16 cellular contexts compared by ENCODE assay signal in genomic region chr11:114321621-114322257, GRCh38. TPM values are rescaled to one million over a fixed set of nuclear protein-coding genes. Genes with fewer than 3 reads are reported as not detected.
DNase-seq lines count a peak whose midpoint lies in the region; ATAC-seq and TF ChIP-seq lines count a peak whose summit lies in the region.
"Had no signal": no experiment of that assay in that cellular context is flagged by ENCODE, and none has a peak within 500 bp of the region (broad histone marks: within the 10 kb centered on the region; RNA-seq: fewer than 3 reads in every experiment).

No MANE protein-coding gene starts in this region.

- H3K36me3 ChIP-seq in brain microvascular endothelial cell (replicated peaks) (no peaks in the 10 kb centered on the region), kidney epithelial cell (ENCODE audit: control insufficient read depth, insufficient read depth, low read length) (no peaks in the 10 kb centered on the region)
- H3K36me3 ChIP-seq: BE2C, sigmoid colon had no signal

- H3K4me3 ChIP-seq in HFF-Myc (replicated peaks; ENCODE audit: low read depth, low read length), result no peak overlapping the region
- H3K4me3 ChIP-seq in brain microvascular endothelial cell (ENCODE audit: low read depth, low read length), result no peak overlapping the region
- no peak overlapping the region for H3K4me3 ChIP-seq in kidney epithelial cell (ENCODE audit: low read depth, low read length)
- H3K4me3 ChIP-seq: GM23338, sigmoid colon had no signal

- ATAC-seq in GM21529 (IDR thresholded peaks at IDR 0.05; ENCODE audit: unreplicated experiment), result no peak
- ATAC-seq: GM23338 had no signal

- no peak overlapping the region for H3K27ac ChIP-seq in brain microvascular endothelial cell

- H3K27me3 ChIP-seq in brain microvascular endothelial cell (replicated peaks) (no peaks in the 10 kb centered on the region), kidney epithelial cell (ENCODE audit: control insufficient read depth, insufficient read depth, low read length) (no peaks in the 10 kb centered on the region)
- H3K27me3 ChIP-seq: sigmoid colon had no signal

- DNase-seq in A172 (ENCODE audit: low spot score) (peak; percentile 57), HFF-Myc (ENCODE audit: extremely low read depth, low read depth) (peak; percentile 43), brain microvascular endothelial cell (peak; percentile 33), kidney epithelial cell (ENCODE audit: low read depth) (peak; percentile 80), SW 1271 (lab: John Stamatoyannopoulos, UW) (no peak)
- DNase-seq in activated CD4-positive, CD25-positive, alpha-beta regulatory T cell treated with anti-CD3 and anti-CD28 coated beads, Interleukin-2, amount 50 U/mL, for 72 hours, result no peak
- no peak for DNase-seq in activated effector memory CD4-positive, alpha-beta T cell treated with Interleukin-2 at 50 U/mL for 16 hours
- DNase-seq: BE2C; effector CD4-positive, alpha-beta T cell; GF-D8; NCI-H2029 treated with DMSO at 0.1 percent for 48 hours; sigmoid colon; T-helper 2 cell; trophoblast cell had no signal

- in situ Hi-C loops in brain microvascular endothelial cell (cut with HindIII; ENCODE audit: low pct_ligation_motif_present, low sequenced_read_pairs), result no loop called here

- no peak for TF ChIP-seq CTCF in HFF-Myc (IDR thresholded peaks at IDR 0.05; ENCODE audit: low read depth, low read length, missing control alignments)
- TF ChIP-seq CTCF in brain microvascular endothelial cell (IDR thresholded peaks at IDR 0.05; ENCODE audit: low read depth, low read length, missing control alignments), result no peak
- TF ChIP-seq CTCF in kidney epithelial cell (IDR thresholded peaks at IDR 0.05; ENCODE audit: insufficient read depth, low read length, poor library complexity, severe bottlenecking), result no peak

RNA-seq across cellular contexts. Expression of gene NNMT, which starts 25.5 kb away (rescaled TPM):
- total RNA-seq in A172 (2014; rRNA removed; shearing (Covaris generic)), result 109 and 204 TPM in 2 replicates
- total RNA-seq in kidney epithelial cell, result 470 and 585 TPM in 2 replicates
- total RNA-seq: GM23338 had no signal

Comparison
In these comparisons a context has a peak if more than half of its experiments do, and no peak if none do; other contexts are left out.
1. DNase-seq: peak in A172 (single experiment), HFF-Myc (single experiment), brain microvascular endothelial cell (single experiment) and kidney epithelial cell (single experiment); none in activated CD4-positive, CD25-positive, alpha-beta regulatory T cell treated with anti-CD3 and anti-CD28 coated beads, Interleukin-2, amount 50 U/mL, for 72 hours (single experiment), SW 1271 (0 of 2) and activated effector memory CD4-positive, alpha-beta T cell treated with Interleukin-2 at 50 U/mL for 16 hours (single experiment).